In the genomic region with DNA sequence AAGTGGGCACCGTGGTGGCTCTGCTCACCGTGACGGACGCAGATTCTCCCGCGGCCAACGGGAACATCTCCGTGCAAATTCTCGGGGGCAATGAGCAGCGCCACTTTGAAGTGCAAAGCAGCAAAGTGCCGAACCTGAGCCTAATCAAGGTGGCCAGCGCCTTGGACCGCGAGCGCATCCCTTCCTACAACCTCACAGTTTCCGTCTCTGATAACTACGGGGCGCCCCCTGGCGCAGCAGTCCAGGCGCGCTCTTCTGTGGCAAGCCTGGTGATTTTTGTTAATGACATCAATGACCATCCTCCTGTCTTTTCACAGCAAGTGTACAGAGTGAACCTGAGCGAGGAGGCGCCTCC, we compare ENCODE assay signal across 8 cellular contexts. TPM values are rescaled to one million over a fixed set of nuclear protein-coding genes. Genes with fewer than 3 reads are reported as not detected.
A peak's percentile ranks its signal among the peaks of the same experiment; 100 is the strongest.
DNase-seq lines count a peak whose midpoint lies in the region; ATAC-seq, FAIRE-seq and TF ChIP-seq lines count a peak whose summit lies in the region.

No MANE protein-coding gene starts in this region.

- dilution Hi-C loops in keratinocyte (cut with MboI; ENCODE audit: extremely low pct_ligation_motif_present, low sequenced_read_pairs) = no loop called here

- DNase-seq in activated naive CD4-positive, alpha-beta T cell treated with anti-CD3 and anti-CD28 coated beads, Interleukin-2, amount 10 ng/mL, durations not matched to agents 7 days and 5 days = no peak
- DNase-seq in keratinocyte (ENCODE audit: low read depth, low spot score) (no peak), COLO829 (ENCODE audit: low spot score) (no peak), activated gamma-delta T cell treated with Interleukin-2 at 50 U/mL for 16 hours (no peak)
- peak; percentile 5 for DNase-seq in stimulated activated naive CD8-positive, alpha-beta T cell treated with anti-CD3 and anti-CD28 coated beads, Interleukin-15, Interleukin-2, amounts not matched to agents 100 U/mL and 50 U/mL, for 24 hours

- peak in 1 of 2 experiments; percentile 58 for TF ChIP-seq CTCF in brain (conservative IDR thresholded peaks at IDR 0.05)
- TF ChIP-seq CTCF in keratinocyte (optimal IDR thresholded peaks at IDR 0.05 in 1 of 3, IDR thresholded peaks at IDR 0.05 in 1 of 3, conservative IDR thresholded peaks at IDR 0.05 in 1 of 3; ENCODE audit: extremely low read depth in 1 of 3, insufficient read depth in 2 of 3, low read length in 3 of 3) = peak; percentile 34 to 65 (median 51)

- H3K27me3 Mint-ChIP-seq in activated naive CD4-positive, alpha-beta T cell treated with anti-CD3 and anti-CD28 coated beads, Interleukin-2, amount 50 U/mL, for 24 hours = peaks cover 43% of the 10 kb centered on the region
- peaks cover 54% of the 10 kb centered on the region for H3K27me3 Mint-ChIP-seq in activated naive CD4-positive, alpha-beta T cell treated with anti-CD3 and anti-CD28 coated beads, Interleukin-2, amount 10 ng/mL, durations not matched to agents 7 days and 5 days
- H3K27me3 Mint-ChIP-seq in brain = peaks cover 23% of the 10 kb centered on the region

- H3K27me3 ChIP-seq in keratinocyte (ENCODE audit: control insufficient read depth, extremely low read depth, insufficient read depth, low read length) = no peaks in the 10 kb centered on the region

- peak overlapping the region; percentile 82 for H3K4me3 Mint-ChIP-seq in activated naive CD4-positive, alpha-beta T cell treated with anti-CD3 and anti-CD28 coated beads, Interleukin-2, amount 50 U/mL, for 24 hours
- no peak overlapping the region for H3K4me3 Mint-ChIP-seq in activated naive CD4-positive, alpha-beta T cell treated with anti-CD3 and anti-CD28 coated beads, Interleukin-2, amount 10 ng/mL, durations not matched to agents 7 days and 5 days
- H3K4me3 Mint-ChIP-seq in brain = peak overlapping the region; percentile 89 to 99 (median 92)

- H3K4me1 Mint-ChIP-seq in activated naive CD4-positive, alpha-beta T cell treated with anti-CD3 and anti-CD28 coated beads, Interleukin-2, amount 50 U/mL, for 24 hours = peaks cover 25% of the 10 kb centered on the region
- H3K4me1 Mint-ChIP-seq in activated naive CD4-positive, alpha-beta T cell treated with anti-CD3 and anti-CD28 coated beads, Interleukin-2, amount 10 ng/mL, durations not matched to agents 7 days and 5 days = peaks cover 36% of the 10 kb centered on the region
- H3K4me1 Mint-ChIP-seq in brain = peaks cover 66% of the 10 kb centered on the region

- peak overlapping the region; percentile 90 for H3K4me2 ChIP-seq in keratinocyte (ENCODE audit: control insufficient read depth, extremely low read depth, insufficient read depth, low read depth, low read length)

- H3K9me3 Mint-ChIP-seq in activated naive CD4-positive, alpha-beta T cell treated with anti-CD3 and anti-CD28 coated beads, Interleukin-2, amount 50 U/mL, for 24 hours = no peaks in the 10 kb centered on the region
- H3K9me3 Mint-ChIP-seq in activated naive CD4-positive, alpha-beta T cell treated with anti-CD3 and anti-CD28 coated beads, Interleukin-2, amount 10 ng/mL, durations not matched to agents 7 days and 5 days = no peaks in the 10 kb centered on the region
- peaks cover 0 to 7% (median 0%) of the 10 kb centered on the region in 5 experiments for H3K9me3 Mint-ChIP-seq in brain

- TF ChIP-seq POLR2A in GM18505 (IDR thresholded peaks at IDR 0.05; ENCODE audit: borderline replicate concordance, extremely low read depth, insufficient read depth, insufficient read length) = no peak

- no peaks in the 10 kb centered on the region for H3K79me2 ChIP-seq in keratinocyte (ENCODE audit: control insufficient read depth, insufficient read depth, low read length)

- no peak overlapping the region for H3K27ac ChIP-seq in keratinocyte (ENCODE audit: control insufficient read depth, insufficient read depth, low read length)

- H3K9ac ChIP-seq in keratinocyte (ENCODE audit: control insufficient read depth, extremely low read depth, insufficient read depth, low read length) = no peak overlapping the region

- peaks cover 17% of the 10 kb centered on the region for H3K4me1 ChIP-seq in keratinocyte (ENCODE audit: control insufficient read depth, extremely low read depth, insufficient read depth, low read length)

- peak overlapping the region; percentile 94 for H2AFZ ChIP-seq in keratinocyte (ENCODE audit: control insufficient read depth, low read length)

- H3K36me3 Mint-ChIP-seq in activated naive CD4-positive, alpha-beta T cell treated with anti-CD3 and anti-CD28 coated beads, Interleukin-2, amount 50 U/mL, for 24 hours = no peaks in the 10 kb centered on the region
- no peaks in the 10 kb centered on the region for H3K36me3 Mint-ChIP-seq in activated naive CD4-positive, alpha-beta T cell treated with anti-CD3 and anti-CD28 coated beads, Interleukin-2, amount 10 ng/mL, durations not matched to agents 7 days and 5 days
- H3K36me3 Mint-ChIP-seq in brain = peaks cover 29% of the 10 kb centered on the region

- H3K9me1 ChIP-seq in keratinocyte (ENCODE audit: control insufficient read depth, extremely low read depth, insufficient read depth, low read length) = no peaks in the 10 kb centered on the region

- ATAC-seq in stimulated activated naive CD8-positive, alpha-beta T cell treated with anti-CD3 and anti-CD28 coated beads, Interleukin-15, Interleukin-2, amounts not matched to agents 100 U/mL and 50 U/mL, for 24 hours = no peak
- ATAC-seq in GM18505 (IDR thresholded peaks at IDR 0.05; ENCODE audit: unreplicated experiment) = no peak

- H3K27ac Mint-ChIP-seq in activated naive CD4-positive, alpha-beta T cell treated with anti-CD3 and anti-CD28 coated beads, Interleukin-2, amount 50 U/mL, for 24 hours = no peak overlapping the region
- H3K27ac Mint-ChIP-seq in activated naive CD4-positive, alpha-beta T cell treated with anti-CD3 and anti-CD28 coated beads, Interleukin-2, amount 10 ng/mL, durations not matched to agents 7 days and 5 days = no peak overlapping the region
- peak overlapping the region in 4 of 5 experiments; percentile 93 to 99 (median 96) for H3K27ac Mint-ChIP-seq in brain

- H4K20me1 ChIP-seq in keratinocyte (ENCODE audit: control insufficient read depth, extremely low read depth, insufficient read depth, low read length) = no peaks in the 10 kb centered on the region

- peak overlapping the region; percentile 77 to 90 (median 83) for H3K4me3 ChIP-seq in keratinocyte (ENCODE audit: control insufficient read depth in 2 of 3, extremely low read depth in 1 of 3, insufficient read depth in 2 of 3, low read depth in 1 of 3, low read length in 3 of 3)

- CTCF ChIA-PET in activated naive CD4-positive, alpha-beta T cell treated with anti-CD3 and anti-CD28 coated beads, Interleukin-2, amount 10 ng/mL, durations not matched to agents 7 days and 5 days (lab: Charles Lee) = no interaction called here

- no peak for FAIRE-seq in keratinocyte (lab: Jason Lieb, UNC)

- H3K36me3 ChIP-seq in keratinocyte (ENCODE audit: control insufficient read depth in 2 of 2, extremely low read depth in 1 of 2, insufficient read depth in 2 of 2, low read length in 2 of 2) = no peaks in the 10 kb centered on the region

- no peaks in the 10 kb centered on the region for H3K9me3 ChIP-seq in keratinocyte (ENCODE audit: control insufficient read depth, low read depth, low read length)

RNA-seq across cellular contexts. Expression of gene FAT4, which starts 2.7 kb away (rescaled TPM):
- 0.71 TPM for polyA plus RNA-seq in brain (ENCODE audit: insufficient read depth, low read depth, low replicate concordance)
- polyA plus RNA-seq in keratinocyte = 0.77 to 2.7 TPM (median 1.6 TPM) in 3 replicates
- 0.15 TPM for polyA plus RNA-seq in keratinocyte (2011; ENCODE audit: low read depth)
- polyA plus RNA-seq in keratinocyte (2011; cell fraction: cytosol; rRNA removed) = 0.23 and 0.35 TPM in 2 replicates
- polyA plus RNA-seq in keratinocyte (2011; cell fraction: nucleus; rRNA removed) = 3.6 and 3.8 TPM in 2 replicates
- 0.24 and 0.64 TPM in 2 replicates for polyA plus RNA-seq in keratinocyte (2012; ENCODE audit: low replicate concordance)
- polyA minus RNA-seq in keratinocyte = 2.3 to 9.6 TPM (median 9.4 TPM) in 3 replicates
- 1.2 TPM for polyA minus RNA-seq in keratinocyte (2011; cell fraction: cytosol; rRNA and poly(A)+ RNA removed)
- 14.7 and 23.6 TPM in 2 replicates for polyA minus RNA-seq in keratinocyte (2011; cell fraction: nucleus; rRNA and poly(A)+ RNA removed)

Comparison
In these comparisons a context has a peak if more than half of its experiments do, and no peak if none do; other contexts are left out.
1. H3K27ac Mint-ChIP-seq: peak in brain (4 of 5); none in activated naive CD4-positive, alpha-beta T cell treated with anti-CD3 and anti-CD28 coated beads, Interleukin-2, amount 50 U/mL, for 24 hours (single experiment) and activated naive CD4-positive, alpha-beta T cell treated with anti-CD3 and anti-CD28 coated beads, Interleukin-2, amount 10 ng/mL, durations not matched to agents 7 days and 5 days (single experiment).